In the genomic region with DNA sequence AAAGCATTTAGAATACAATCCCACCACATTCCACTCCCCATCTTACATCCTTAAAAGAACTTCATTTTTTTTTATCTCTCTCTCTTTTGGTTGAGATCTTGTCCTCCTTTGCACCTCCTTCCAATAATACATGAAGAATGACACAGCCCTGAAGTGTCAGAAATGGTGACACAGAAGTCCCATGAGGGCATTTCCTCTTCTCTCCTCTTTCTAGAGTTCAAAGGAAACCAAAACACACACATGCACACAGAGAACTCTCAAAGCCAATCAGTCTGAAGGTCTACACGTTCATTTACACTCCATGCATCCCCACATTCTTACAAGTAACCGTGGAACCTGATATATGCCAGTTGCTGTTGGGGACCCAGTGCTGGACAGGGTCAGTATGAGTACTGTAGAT, we compare ENCODE assay signal across 24 cellular contexts.
"Had no signal": no experiment of that assay in that cellular context is flagged by ENCODE, and none has a peak within 500 bp of the region (broad histone marks: within the 10 kb centered on the region; RNA-seq: fewer than 3 reads in every experiment).

No MANE protein-coding gene starts in this region.

- H3K4me3 Mint-ChIP-seq: activated B cell treated with CpG ODN at 0.5 μM for 24 hours, T-cell had no signal

- H3K4me1 Mint-ChIP-seq: activated B cell treated with CpG ODN at 0.5 μM for 24 hours had no signal

- H3K9me3 Mint-ChIP-seq: activated B cell treated with CpG ODN at 0.5 μM for 24 hours; activated T-helper 2 cell treated with anti-CD3 and anti-CD28 coated beads, Interferon-gamma antibody, Interleukin-2, Interleukin-4, amounts not matched to agents 10 μg/mL and 5 μg/mL and 100 μg/mL, durations not matched to agents 14 hours and 24 hours and 36 hours; T-cell had no signal

- DNase-seq: activated B cell treated with CpG ODN at 0.5 μM for 24 hours; activated CD4-positive, alpha-beta T cell treated with anti-CD3 and anti-CD28 coated beads, Interleukin-2, amount 50 U/mL, for 4 hours; activated CD8-positive, alpha-beta memory T cell treated with anti-CD3 and anti-CD28 coated beads for 24 hours; activated gamma-delta T cell treated with Interleukin-2 at 50 U/mL for 16 hours; amniotic stem cell; body of pancreas; central memory CD4-positive, alpha-beta T cell; IMR-90; Kasumi-1; KBM-7; NCI-H1105 treated with DMSO at 0.1 percent for 48 hours; NCI-H1436 treated with DMSO at 0.1 percent for 48 hours; NCI-H187; NCI-H2081; NCI-H510A treated with DMSO at 0.1 percent for 48 hours; NCI-H69; NK-92 treated with Interleukin-12 subunit alpha and Interleukin-12 subunit beta, amount 100 ng/mL, for 24 hours; OCI-M1; RPMI8226; T-cell; T-helper 2 cell; T1000 had no signal

- H3K36me3 Mint-ChIP-seq: T-cell had no signal

- H3K27ac Mint-ChIP-seq: activated B cell treated with CpG ODN at 0.5 μM for 24 hours; activated T-helper 2 cell treated with anti-CD3 and anti-CD28 coated beads, Interferon-gamma antibody, Interleukin-2, Interleukin-4, amounts not matched to agents 10 μg/mL and 5 μg/mL and 100 μg/mL, durations not matched to agents 14 hours and 24 hours and 36 hours; T-cell had no signal

- ATAC-seq: body of pancreas, Panc1, T-cell had no signal
